22 cellular contexts compared by ENCODE assay signal in the genomic region with DNA sequence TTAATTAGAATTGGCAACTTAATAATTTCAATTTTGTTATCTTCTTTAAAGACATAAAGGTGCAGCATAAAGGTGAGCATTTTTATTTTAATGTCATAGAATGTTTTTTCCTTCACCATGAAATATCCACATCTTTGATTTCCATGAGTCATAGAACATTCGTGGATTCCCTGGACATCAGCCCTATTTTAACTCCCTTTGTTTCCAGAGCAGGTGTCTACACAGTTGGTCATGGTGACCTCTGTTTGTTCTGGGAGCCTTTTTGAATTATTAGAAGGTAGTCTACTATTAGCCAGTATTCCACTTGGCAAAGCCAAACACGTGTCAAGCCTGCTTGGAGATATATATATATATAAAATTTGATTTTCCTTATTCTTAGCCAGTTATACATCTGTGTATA.
"Had no signal": no experiment of that assay in that cellular context is flagged by ENCODE, and none has a peak within 500 bp of the region (broad histone marks: within the 10 kb centered on the region; RNA-seq: fewer than 3 reads in every experiment).

No MANE protein-coding gene starts in this region.

- H3K4me3 ChIP-seq: adrenal gland, breast epithelium, dorsolateral prefrontal cortex, esophagus muscularis mucosa, gastroesophageal sphincter, pancreas, right lobe of liver, testis had no signal

- H3K9me3 ChIP-seq: adrenal gland, breast epithelium, esophagus muscularis mucosa, gastroesophageal sphincter, neutrophil, pancreas, right lobe of liver, testis had no signal

- H3K27me3 ChIP-seq: adrenal gland, breast epithelium, dorsolateral prefrontal cortex, esophagus muscularis mucosa, gastroesophageal sphincter, neutrophil, pancreas, right lobe of liver, testis had no signal

- H3K36me3 ChIP-seq: adrenal gland, breast epithelium, gastroesophageal sphincter, neutrophil, pancreas, right lobe of liver, WERI-Rb-1 had no signal

- H3K4me1 ChIP-seq: adrenal gland, pancreas, right lobe of liver, testis had no signal

- H3K27ac ChIP-seq: adrenal gland, dorsolateral prefrontal cortex, neutrophil, pancreas, right lobe of liver, testis, WERI-Rb-1 had no signal

- ATAC-seq: activated naive CD4-positive, alpha-beta T cell treated with anti-CD3 and anti-CD28 coated beads, Interleukin-2, amount 50 U/mL, for 72 hours; pancreas; right lobe of liver; stimulated activated naive B cell treated with anti-CD40 and anti-IgM and Interleukin-4, amounts not matched to agents 10 μg/mL and 1 μg/mL and 100 μg/mL, for 72 hours; T-cell had no signal

- DNase-seq: activated CD4-positive, alpha-beta T cell treated with anti-CD3 and anti-CD28 coated beads for 1 hour; activated CD4-positive, alpha-beta T cell treated with anti-CD3 and anti-CD28 coated beads, Interleukin-2, amount 50 U/mL, for 1 hour; activated T-cell treated with anti-CD3 and anti-CD28 coated beads, Interleukin-2, amount 50 U/mL, for 1 hour; adrenal gland; dorsolateral prefrontal cortex; head of caudate nucleus; hypothalamus; left ventricle myocardium superior; mammary epithelial cell; midbrain; pancreas; right lobe of liver; small intestine; stimulated activated naive B cell treated with anti-CD40 and anti-IgM and Interleukin-4, amounts not matched to agents 10 μg/mL and 1 μg/mL and 100 μg/mL, for 72 hours; T-cell; testis; WERI-Rb-1 had no signal
